41 cellular contexts compared by ENCODE assay signal in the genomic region with DNA sequence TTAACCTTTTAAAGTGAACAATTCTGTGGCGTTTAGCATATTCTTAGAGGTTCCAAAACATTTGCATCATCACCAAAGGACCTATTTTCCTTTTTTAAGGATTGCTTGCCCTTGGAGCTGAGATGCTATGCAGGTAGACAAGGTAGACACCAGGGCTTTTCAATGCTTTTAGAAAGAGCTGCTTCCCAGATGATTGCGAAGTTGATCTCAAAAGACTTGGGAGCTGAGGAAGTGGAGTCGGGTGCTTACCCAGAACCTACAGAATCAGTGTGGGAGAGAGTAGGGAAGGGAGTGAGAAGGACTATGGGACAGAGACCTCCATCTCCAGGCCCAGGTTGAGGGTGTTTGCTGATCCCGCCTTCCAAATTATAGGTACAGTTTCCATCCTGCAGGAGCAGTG. TPM values are rescaled to one million over a fixed set of nuclear protein-coding genes. Genes with fewer than 3 reads are reported as not detected.
"Had no signal": no experiment of that assay in that cellular context is flagged by ENCODE, and none has a peak within 500 bp of the region (broad histone marks: within the 10 kb centered on the region; RNA-seq: fewer than 3 reads in every experiment).

No MANE protein-coding gene starts in this region.

- H3K9me3 Mint-ChIP-seq: activated naive CD4-positive, alpha-beta T cell treated with anti-CD3 and anti-CD28 coated beads for 36 hours; activated naive CD4-positive, alpha-beta T cell treated with anti-CD3 and anti-CD28 coated beads, Interleukin-2, amount 10 ng/mL, durations not matched to agents 7 days and 5 days; activated naive CD4-positive, alpha-beta T cell treated with anti-CD3 and anti-CD28 coated beads, Interleukin-2, amount 50 U/mL, for 24 hours; activated naive CD4-positive, alpha-beta T cell treated with anti-CD3 and anti-CD28 coated beads, Interleukin-2, amount 50 U/mL, for 72 hours; activated naive CD8-positive, alpha-beta T cell treated with anti-CD3 and anti-CD28 coated beads for 36 hours; activated naive CD8-positive, alpha-beta T cell treated with anti-CD3 and anti-CD28 coated beads, Interleukin-2, amount 10 ng/mL, durations not matched to agents 7 days and 5 days; activated naive CD8-positive, alpha-beta T cell treated with anti-CD3 and anti-CD28 coated beads, Interleukin-2, amount 50 U/mL, for 24 hours; activated T-cell treated with anti-CD3 and anti-CD28 coated beads, Interleukin-2, amount 50 U/mL, for 24 hours; activated T-cell treated with anti-CD3 and anti-CD28 coated beads, Interleukin-2, amount 50 U/mL, for 4 hours; activated T-cell treated with anti-CD3 and anti-CD28 coated beads, Interleukin-2, amount 50 U/mL, for 72 hours; activated T-helper 1 cell treated with anti-CD3 and anti-CD28 coated beads, Interleukin-12 subunit alpha, Interleukin-12 subunit beta, Interleukin-2, Interleukin-4 antibody, amounts not matched to agents 30 ng/mL and 10 ng/mL and 1 ng/mL, durations not matched to agents 14 hours and 24 hours and 36 hours; activated T-helper 17 cell treated with anti-CD3 and anti-CD28 coated beads, Interleukin-2, amount 50 U/mL, for 72 hours; activated T-helper 2 cell treated with anti-CD3 and anti-CD28 coated beads, Interferon-gamma antibody, Interleukin-2, Interleukin-4, amounts not matched to agents 10 μg/mL and 5 μg/mL and 100 μg/mL, durations not matched to agents 14 hours and 24 hours and 36 hours; central memory CD8-positive, alpha-beta T cell had no signal

- H3K4me3 ChIP-seq: adrenal gland, ascending aorta, body of pancreas, breast epithelium, cardiac muscle cell had no signal

- H3K4me3 Mint-ChIP-seq: activated naive CD4-positive, alpha-beta T cell treated with anti-CD3 and anti-CD28 coated beads for 36 hours; activated naive CD4-positive, alpha-beta T cell treated with anti-CD3 and anti-CD28 coated beads, Interleukin-2, amount 10 ng/mL, durations not matched to agents 7 days and 5 days; activated naive CD4-positive, alpha-beta T cell treated with anti-CD3 and anti-CD28 coated beads, Interleukin-2, amount 50 U/mL, for 24 hours; activated naive CD8-positive, alpha-beta T cell; activated naive CD8-positive, alpha-beta T cell treated with anti-CD3 and anti-CD28 coated beads for 36 hours; activated naive CD8-positive, alpha-beta T cell treated with anti-CD3 and anti-CD28 coated beads, Interleukin-2, amount 10 ng/mL, durations not matched to agents 7 days and 5 days; activated naive CD8-positive, alpha-beta T cell treated with anti-CD3 and anti-CD28 coated beads, Interleukin-2, amount 50 U/mL, for 24 hours; activated T-cell treated with anti-CD3 and anti-CD28 coated beads, Interleukin-2, amount 50 U/mL, for 24 hours; activated T-cell treated with anti-CD3 and anti-CD28 coated beads, Interleukin-2, amount 50 U/mL, for 4 hours; activated T-helper 1 cell treated with anti-CD3 and anti-CD28 coated beads, Interleukin-12 subunit alpha, Interleukin-12 subunit beta, Interleukin-2, Interleukin-4 antibody, amounts not matched to agents 30 ng/mL and 10 ng/mL and 1 ng/mL, durations not matched to agents 14 hours and 24 hours and 36 hours; activated T-helper 17 cell treated with anti-CD3 and anti-CD28 coated beads, Interleukin-2, amount 50 U/mL, for 72 hours; central memory CD8-positive, alpha-beta T cell had no signal

- H3K9me3 ChIP-seq: adrenal gland, ascending aorta, body of pancreas, breast epithelium had no signal

- H3K36me3 ChIP-seq: adrenal gland, ascending aorta, brain microvascular endothelial cell, breast epithelium, cardiac muscle cell had no signal

- H3K27ac ChIP-seq: adrenal gland, ascending aorta, body of pancreas, brain microvascular endothelial cell, breast epithelium, cardiac muscle cell had no signal

- H3K27ac Mint-ChIP-seq: activated naive CD4-positive, alpha-beta T cell treated with anti-CD3 and anti-CD28 coated beads for 36 hours; activated naive CD4-positive, alpha-beta T cell treated with anti-CD3 and anti-CD28 coated beads, Interleukin-2, amount 10 ng/mL, durations not matched to agents 7 days and 5 days; activated naive CD4-positive, alpha-beta T cell treated with anti-CD3 and anti-CD28 coated beads, Interleukin-2, amount 50 U/mL, for 24 hours; activated naive CD8-positive, alpha-beta T cell; activated naive CD8-positive, alpha-beta T cell treated with anti-CD3 and anti-CD28 coated beads for 36 hours; activated naive CD8-positive, alpha-beta T cell treated with anti-CD3 and anti-CD28 coated beads, Interleukin-2, amount 10 ng/mL, durations not matched to agents 7 days and 5 days; activated naive CD8-positive, alpha-beta T cell treated with anti-CD3 and anti-CD28 coated beads, Interleukin-2, amount 50 U/mL, for 24 hours; activated T-cell treated with anti-CD3 and anti-CD28 coated beads, Interleukin-2, amount 50 U/mL, for 24 hours; activated T-helper 17 cell treated with anti-CD3 and anti-CD28 coated beads, Interleukin-2, amount 50 U/mL, for 72 hours; activated T-helper 2 cell treated with anti-CD3 and anti-CD28 coated beads, Interferon-gamma antibody, Interleukin-2, Interleukin-4, amounts not matched to agents 10 μg/mL and 5 μg/mL and 100 μg/mL, durations not matched to agents 14 hours and 24 hours and 36 hours; brain had no signal

- DNase-seq: activated effector memory CD4-positive, alpha-beta T cell treated with anti-CD3 and anti-CD28 coated beads, Interleukin-2, amount 50 U/mL, for 16 hours; activated effector memory CD4-positive, alpha-beta T cell treated with Interleukin-2 at 50 U/mL for 16 hours; activated gamma-delta T cell; activated gamma-delta T cell treated with Interleukin-2 at 50 U/mL for 16 hours; activated naive CD4-positive, alpha-beta T cell; activated naive CD4-positive, alpha-beta T cell treated with anti-CD3 and anti-CD28 coated beads for 36 hours; activated naive CD4-positive, alpha-beta T cell treated with anti-CD3 and anti-CD28 coated beads, Interleukin-2, amount 10 ng/mL, durations not matched to agents 7 days and 5 days; activated naive CD4-positive, alpha-beta T cell treated with anti-CD3 and anti-CD28 coated beads, Interleukin-2, amount 50 U/mL, for 16 hours; activated naive CD4-positive, alpha-beta T cell treated with Interleukin-2 at 50 U/mL for 16 hours; activated naive CD8-positive, alpha-beta T cell treated with anti-CD3 and anti-CD28 coated beads for 36 hours; activated naive CD8-positive, alpha-beta T cell treated with anti-CD3 and anti-CD28 coated beads, Interleukin-2, amount 10 ng/mL, durations not matched to agents 7 days and 5 days; activated naive CD8-positive, alpha-beta T cell treated with anti-CD3 and anti-CD28 coated beads, Interleukin-2, amount 50 U/mL, for 24 hours; activated T-cell treated with anti-CD3 and anti-CD28 coated beads, Interleukin-2, amount 50 U/mL, for 1 hour; activated T-cell treated with anti-CD3 and anti-CD28 coated beads, Interleukin-2, amount 50 U/mL, for 24 hours; activated T-cell treated with anti-CD3 and anti-CD28 coated beads, Interleukin-2, amount 50 U/mL, for 4 hours; activated T-cell treated with anti-CD3 and anti-CD28 coated beads, Interleukin-2, amount 50 U/mL, for 48 hours; activated T-cell treated with anti-CD3 and anti-CD28 coated beads, Interleukin-2, amount 50 U/mL, for 72 hours; adrenal gland; amniotic stem cell; amygdala; anterior cingulate cortex; aorta; body of pancreas; brain microvascular endothelial cell; caudate nucleus; central memory CD4-positive, alpha-beta T cell; cerebellar nuclear complex had no signal

- ATAC-seq: activated naive CD4-positive, alpha-beta T cell treated with anti-CD3 and anti-CD28 coated beads, Interleukin-2, amount 50 U/mL, for 72 hours; activated naive CD8-positive, alpha-beta T cell treated with anti-CD3 and anti-CD28 coated beads, Interleukin-2, amount 50 U/mL, for 24 hours; activated T-cell treated with anti-CD3 and anti-CD28 coated beads, Interleukin-2, amount 50 U/mL, for 4 hours; activated T-cell treated with anti-CD3 and anti-CD28 coated beads, Interleukin-2, amount 50 U/mL, for 72 hours; activated T-helper 17 cell treated with anti-CD3 and anti-CD28 coated beads, Interleukin-2, amount 50 U/mL, for 72 hours; body of pancreas had no signal

- H3K4me1 Mint-ChIP-seq: activated T-helper 17 cell treated with anti-CD3 and anti-CD28 coated beads, Interleukin-2, amount 50 U/mL, for 72 hours had no signal

- FAIRE-seq: astrocyte, bronchial epithelial cell had no signal

- H3K4me1 ChIP-seq: breast epithelium had no signal

- H3K36me3 Mint-ChIP-seq: activated naive CD4-positive, alpha-beta T cell treated with anti-CD3 and anti-CD28 coated beads, Interleukin-2, amount 10 ng/mL, durations not matched to agents 7 days and 5 days; activated naive CD4-positive, alpha-beta T cell treated with anti-CD3 and anti-CD28 coated beads, Interleukin-2, amount 50 U/mL, for 24 hours; activated naive CD8-positive, alpha-beta T cell; activated naive CD8-positive, alpha-beta T cell treated with anti-CD3 and anti-CD28 coated beads for 36 hours; activated naive CD8-positive, alpha-beta T cell treated with anti-CD3 and anti-CD28 coated beads, Interleukin-2, amount 10 ng/mL, durations not matched to agents 7 days and 5 days; brain had no signal

RNA-seq across cellular contexts. Expression of a gene that starts 11.1 kb away (rescaled TPM):
- total RNA-seq: activated naive CD4-positive, alpha-beta T cell treated with anti-CD3 and anti-CD28 coated beads for 36 hours; activated naive CD4-positive, alpha-beta T cell treated with anti-CD3 and anti-CD28 coated beads, Interleukin-2, amount 50 U/mL, for 72 hours; activated naive CD8-positive, alpha-beta T cell treated with anti-CD3 and anti-CD28 coated beads for 36 hours; activated naive CD8-positive, alpha-beta T cell treated with anti-CD3 and anti-CD28 coated beads, Interleukin-2, amount 10 ng/mL, durations not matched to agents 7 days and 5 days; activated T-cell treated with anti-CD3 and anti-CD28 coated beads, Interleukin-2, amount 50 U/mL, for 4 hours; activated T-cell treated with anti-CD3 and anti-CD28 coated beads, Interleukin-2, amount 50 U/mL, for 72 hours; activated T-helper 1 cell treated with anti-CD3 and anti-CD28 coated beads, Interleukin-12 subunit alpha, Interleukin-12 subunit beta, Interleukin-2, Interleukin-4 antibody, amounts not matched to agents 30 ng/mL and 10 ng/mL and 1 ng/mL, durations not matched to agents 14 hours and 24 hours and 36 hours; activated T-helper 17 cell treated with anti-CD3 and anti-CD28 coated beads, Interleukin-2, amount 50 U/mL, for 72 hours; activated T-helper 2 cell treated with anti-CD3 and anti-CD28 coated beads, Interferon-gamma antibody, Interleukin-2, Interleukin-4, amounts not matched to agents 10 μg/mL and 5 μg/mL and 100 μg/mL, durations not matched to agents 14 hours and 24 hours and 36 hours; adrenal gland; ascending aorta; astrocyte; body of pancreas; chondrocyte had no signal
- polyA plus RNA-seq: cardiac muscle cell had no signal
